ENCODE assay signal across 1 cellular context in the genomic region with DNA sequence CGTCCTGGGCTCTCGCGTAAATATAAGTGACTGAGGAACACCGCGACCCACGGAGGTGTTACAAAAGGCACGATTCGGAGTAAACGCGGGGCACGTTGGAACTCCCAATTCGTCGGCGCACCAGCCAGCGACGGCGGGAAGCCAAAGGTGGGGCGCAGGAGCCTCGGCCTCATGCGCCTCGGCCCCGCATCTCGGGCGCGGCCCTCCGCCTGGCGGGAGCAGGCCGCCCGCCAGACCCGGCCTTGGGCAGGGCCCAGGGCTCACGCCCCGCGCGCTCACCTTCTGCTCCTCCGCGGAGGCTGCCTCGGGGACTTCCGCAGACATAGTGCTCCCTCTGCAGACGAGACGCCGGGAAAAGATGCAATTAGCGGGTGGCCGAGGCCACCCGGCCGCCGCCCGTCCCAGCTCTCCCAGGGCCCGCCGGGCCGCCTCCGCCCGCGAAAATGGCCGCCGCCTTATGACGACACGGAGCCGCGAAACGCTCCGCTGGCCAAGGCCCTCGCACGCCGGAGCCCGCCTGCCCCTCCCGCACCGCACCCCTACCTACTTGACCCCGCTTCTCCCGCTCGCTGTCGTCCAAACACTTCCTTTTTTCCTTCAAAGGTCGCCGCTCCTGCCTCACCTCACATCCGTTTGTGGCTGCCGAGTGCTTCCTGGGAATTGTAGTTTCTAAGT.
TF ChIP-seq lines count a peak whose summit lies in the region.

A gene with protein sequence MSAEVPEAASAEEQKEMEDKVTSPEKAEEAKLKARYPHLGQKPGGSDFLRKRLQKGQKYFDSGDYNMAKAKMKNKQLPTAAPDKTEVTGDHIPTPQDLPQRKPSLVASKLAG (minus strand): TSS at position 462 of the 675 bp plus-strand sequence. CDS start 138 bp downstream, at position 324.

TF ChIP-seq in K562, 482 proteins besides CTCF, POLR2A, EP300 and RAD21 (continued from another document):
- TF ChIP-seq, protein P1, sequence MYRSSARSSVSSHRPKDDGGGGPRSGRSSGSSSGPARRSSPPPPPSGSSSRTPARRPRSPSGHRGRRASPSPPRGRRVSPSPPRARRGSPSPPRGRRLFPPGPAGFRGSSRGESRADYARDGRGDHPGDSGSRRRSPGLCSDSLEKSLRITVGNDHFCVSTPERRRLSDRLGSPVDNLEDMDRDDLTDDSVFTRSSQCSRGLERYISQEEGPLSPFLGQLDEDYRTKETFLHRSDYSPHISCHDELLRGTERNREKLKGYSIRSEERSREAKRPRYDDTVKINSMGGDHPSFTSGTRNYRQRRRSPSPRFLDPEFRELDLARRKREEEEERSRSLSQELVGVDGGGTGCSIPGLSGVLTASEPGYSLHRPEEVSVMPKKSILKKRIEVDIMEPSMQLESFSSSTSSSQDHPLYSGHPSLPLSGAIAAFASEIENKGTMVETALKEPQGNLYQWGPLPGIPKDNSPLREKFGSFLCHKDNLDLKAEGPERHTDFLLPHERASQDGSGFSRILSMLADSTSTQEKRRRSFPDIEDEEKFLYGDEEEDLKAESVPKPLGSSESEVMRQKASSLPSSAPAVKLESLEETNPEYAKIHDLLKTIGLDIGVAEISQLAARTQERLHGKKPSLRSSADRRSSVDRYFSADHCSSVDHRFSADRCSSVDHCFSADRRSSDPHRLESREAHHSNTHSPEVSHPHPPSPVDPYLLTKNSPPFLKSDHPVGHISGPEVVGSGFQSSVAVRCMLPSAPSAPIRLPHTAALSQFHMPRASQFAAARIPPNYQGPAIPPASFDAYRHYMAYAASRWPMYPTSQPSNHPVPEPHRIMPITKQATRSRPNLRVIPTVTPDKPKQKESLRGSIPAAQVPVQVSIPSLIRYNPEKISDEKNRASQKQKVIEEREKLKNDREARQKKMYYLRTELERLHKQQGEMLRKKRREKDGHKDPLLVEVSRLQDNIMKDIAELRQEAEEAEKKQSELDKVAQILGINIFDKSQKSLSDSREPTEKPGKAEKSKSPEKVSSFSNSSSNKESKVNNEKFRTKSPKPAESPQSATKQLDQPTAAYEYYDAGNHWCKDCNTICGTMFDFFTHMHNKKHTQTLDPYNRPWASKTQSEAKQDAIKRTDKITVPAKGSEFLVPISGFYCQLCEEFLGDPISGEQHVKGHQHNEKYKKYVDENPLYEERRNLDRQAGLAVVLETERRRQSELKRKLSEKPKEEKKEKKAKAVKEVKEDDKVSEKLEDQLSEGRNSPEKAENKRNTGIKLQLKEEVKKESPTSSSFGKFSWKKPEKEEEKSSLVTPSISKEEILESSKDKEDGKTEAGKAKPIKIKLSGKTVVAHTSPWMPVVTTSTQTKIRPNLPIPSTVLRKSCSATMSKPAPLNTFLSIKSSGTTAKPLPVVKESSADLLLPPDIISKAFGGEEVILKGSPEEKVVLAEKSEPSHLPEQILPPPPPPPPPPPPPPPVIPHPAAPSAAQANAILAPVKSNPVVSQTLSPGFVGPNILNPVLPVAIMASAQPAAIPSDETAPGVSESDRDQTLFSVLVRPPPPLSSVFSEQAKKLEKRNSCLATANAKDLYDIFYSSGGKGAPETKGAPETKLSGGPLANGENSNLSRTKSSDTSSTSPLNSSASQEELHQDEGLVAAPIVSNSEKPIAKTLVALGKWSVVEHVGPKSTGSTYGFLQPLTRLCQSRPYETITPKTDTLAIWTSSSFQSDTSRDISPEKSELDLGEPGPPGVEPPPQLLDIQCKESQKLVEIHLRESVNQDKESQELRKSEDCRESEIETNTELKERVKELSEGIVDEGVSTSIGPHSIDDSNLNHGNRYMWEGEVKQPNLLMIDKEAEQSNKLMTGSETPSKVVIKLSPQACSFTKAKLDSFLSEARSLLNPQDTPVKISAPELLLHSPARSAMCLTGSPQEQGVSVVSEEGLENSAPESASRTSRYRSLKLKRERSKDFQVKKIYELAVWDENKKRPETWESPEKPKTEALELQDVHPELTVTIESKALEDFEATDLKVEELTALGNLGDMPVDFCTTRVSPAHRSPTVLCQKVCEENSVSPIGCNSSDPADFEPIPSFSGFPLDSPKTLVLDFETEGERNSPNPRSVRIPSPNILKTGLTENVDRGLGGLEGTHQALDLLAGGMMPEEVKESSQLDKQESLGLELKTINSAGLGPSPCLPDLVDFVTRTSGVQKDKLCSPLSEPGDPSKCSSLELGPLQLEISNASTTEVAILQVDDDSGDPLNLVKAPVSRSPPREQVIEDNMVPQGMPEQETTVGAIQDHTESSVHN (IDR thresholded peaks at IDR 0.05; ENCODE audit: borderline replicate concordance in 1 of 2, low read depth in 1 of 2) = no peak
- TF ChIP-seq TBL1XR1 (IDR thresholded peaks at IDR 0.05; ENCODE audit: low read length in 2 of 2) = peak in 1 of 2 experiments; percentile 24; a peak in 1 of 4 replicates
- TF ChIP-seq ZNF561 (CRISPR knock-in tag; conservative IDR thresholded peaks at IDR 0.05) = no peak
- TF ChIP-seq KLF10 (CRISPR knock-in tag; IDR thresholded peaks at IDR 0.05) = no peak
- 0 out of 2 replicates have a peak, but pooled peaks have one; percentile 7 for TF ChIP-seq NFIC (IDR thresholded peaks at IDR 0.05)
- no peak for TF ChIP-seq GATAD2A (IDR thresholded peaks at IDR 0.05)
- no peak for TF ChIP-seq RFX5 (IDR thresholded peaks at IDR 0.05; ENCODE audit: low read depth, low read length)
